In the genomic region with DNA sequence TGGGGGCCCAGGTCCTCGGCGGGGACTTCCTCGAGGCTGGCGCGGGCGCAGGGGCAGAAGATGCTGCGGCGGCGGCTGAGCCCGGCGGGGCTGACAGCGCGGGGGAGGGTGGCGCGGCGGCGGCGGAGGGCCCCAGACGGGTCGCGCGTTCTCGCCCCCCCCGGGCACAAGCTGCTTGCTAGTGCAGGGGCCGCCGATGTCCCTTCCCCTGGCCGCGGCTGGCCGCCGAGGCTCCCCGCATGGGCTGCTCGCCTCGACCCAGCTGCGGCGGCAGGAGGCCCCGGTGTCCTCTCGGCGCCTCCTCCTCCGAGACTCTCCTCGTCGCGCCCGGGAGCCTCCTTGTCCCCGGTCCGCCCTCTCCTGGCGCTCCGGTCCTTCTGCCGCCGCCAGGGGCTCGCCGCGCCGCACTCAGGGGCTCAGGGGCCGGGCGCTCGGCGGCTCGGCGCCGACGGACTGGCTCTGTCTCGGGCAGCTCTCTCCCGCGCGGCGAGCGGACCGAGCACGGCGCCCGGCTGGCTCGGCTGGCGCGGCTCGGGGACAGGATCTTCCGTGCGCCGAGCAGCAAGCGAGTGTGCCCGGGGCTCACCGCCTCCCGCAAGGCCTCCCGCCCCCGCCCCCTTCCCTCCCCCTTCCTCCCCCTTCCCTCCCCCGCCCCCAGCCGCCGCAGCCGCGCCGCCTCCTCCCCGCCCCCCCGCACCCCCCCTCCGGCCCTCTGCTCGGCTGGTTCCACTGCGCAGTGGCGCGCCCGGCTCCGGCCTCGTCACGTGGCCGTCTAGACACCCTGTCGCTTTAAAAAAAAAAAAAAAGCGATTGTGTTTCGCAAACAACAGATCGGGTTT, we compare ENCODE assay signal across 1 cellular context.
TF ChIP-seq lines count a peak whose summit lies in the region.

No MANE protein-coding gene starts in this region.

TF ChIP-seq in K562, 482 proteins besides CTCF, POLR2A, EP300 and RAD21 (continued from another document):
- TF ChIP-seq HNRNPL (IDR thresholded peaks at IDR 0.05; ENCODE audit: low read depth, low read length) (0 out of 2 replicates have a peak, but pooled peaks have one; percentile 52), NCOA1 (IDR thresholded peaks at IDR 0.05; ENCODE audit: low read depth) (no peak), MYC (IDR thresholded peaks at IDR 0.05; ENCODE audit: low read depth, low read length) (0 out of 2 replicates have a peak, but pooled peaks have one; percentile 24), MYC (CRISPR knock-in tag; IDR thresholded peaks at IDR 0.05; ENCODE audit: borderline replicate concordance, low read depth) (no peak), RAD51 (IDR thresholded peaks at IDR 0.05; ENCODE audit: borderline replicate concordance, low read depth) (peak; percentile 44; the same call in 1 of the 2 replicates), PHB2 (IDR thresholded peaks at IDR 0.05; ENCODE audit: low read depth) (no peak), NONO (IDR thresholded peaks at IDR 0.05; ENCODE audit: low read depth in 2 of 2, low read length in 1 of 2) (peak; percentile 54 to 61; a peak in 2 of 4 replicates), FOXP1 (CRISPR knock-in tag; IDR thresholded peaks at IDR 0.05) (0 out of 2 replicates have a peak, but pooled peaks have one; percentile 43), CHD1 (IDR thresholded peaks at IDR 0.05; ENCODE audit: low read length) (peak; percentile 77), HMGN3 (IDR thresholded peaks at IDR 0.05; ENCODE audit: borderline replicate concordance, extremely low read depth, insufficient read length, low read depth, low read length) (peak; percentile 23), CXXC5 (CRISPR knock-in tag; IDR thresholded peaks at IDR 0.05) (peak; percentile 63), PHF8 (IDR thresholded peaks at IDR 0.05; ENCODE audit: borderline replicate concordance, low read length) (peak; percentile 28; the same call in 1 of the 2 replicates), MAFF (IDR thresholded peaks at IDR 0.05; ENCODE audit: low read length) (no peak), ZNF75A (CRISPR knock-in tag; IDR thresholded peaks at IDR 0.05) (no peak), FIP1L1 (IDR thresholded peaks at IDR 0.05; ENCODE audit: low read depth, low read length, poor library complexity, severe bottlenecking) (peak; percentile 60)
- TF ChIP-seq, protein P1, sequence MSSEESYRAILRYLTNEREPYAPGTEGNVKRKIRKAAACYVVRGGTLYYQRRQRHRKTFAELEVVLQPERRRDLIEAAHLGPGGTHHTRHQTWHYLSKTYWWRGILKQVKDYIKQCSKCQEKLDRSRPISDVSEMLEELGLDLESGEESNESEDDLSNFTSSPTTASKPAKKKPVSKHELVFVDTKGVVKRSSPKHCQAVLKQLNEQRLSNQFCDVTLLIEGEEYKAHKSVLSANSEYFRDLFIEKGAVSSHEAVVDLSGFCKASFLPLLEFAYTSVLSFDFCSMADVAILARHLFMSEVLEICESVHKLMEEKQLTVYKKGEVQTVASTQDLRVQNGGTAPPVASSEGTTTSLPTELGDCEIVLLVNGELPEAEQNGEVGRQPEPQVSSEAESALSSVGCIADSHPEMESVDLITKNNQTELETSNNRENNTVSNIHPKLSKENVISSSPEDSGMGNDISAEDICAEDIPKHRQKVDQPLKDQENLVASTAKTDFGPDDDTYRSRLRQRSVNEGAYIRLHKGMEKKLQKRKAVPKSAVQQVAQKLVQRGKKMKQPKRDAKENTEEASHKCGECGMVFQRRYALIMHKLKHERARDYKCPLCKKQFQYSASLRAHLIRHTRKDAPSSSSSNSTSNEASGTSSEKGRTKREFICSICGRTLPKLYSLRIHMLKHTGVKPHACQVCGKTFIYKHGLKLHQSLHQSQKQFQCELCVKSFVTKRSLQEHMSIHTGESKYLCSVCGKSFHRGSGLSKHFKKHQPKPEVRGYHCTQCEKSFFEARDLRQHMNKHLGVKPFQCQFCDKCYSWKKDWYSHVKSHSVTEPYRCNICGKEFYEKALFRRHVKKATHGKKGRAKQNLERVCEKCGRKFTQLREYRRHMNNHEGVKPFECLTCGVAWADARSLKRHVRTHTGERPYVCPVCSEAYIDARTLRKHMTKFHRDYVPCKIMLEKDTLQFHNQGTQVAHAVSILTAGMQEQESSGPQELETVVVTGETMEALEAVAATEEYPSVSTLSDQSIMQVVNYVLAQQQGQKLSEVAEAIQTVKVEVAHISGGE (CRISPR knock-in tag; IDR thresholded peaks at IDR 0.05), result peak in 1 of 3 experiments; percentile 41; a peak in 1 of 6 replicates
- TF ChIP-seq, protein P2, sequence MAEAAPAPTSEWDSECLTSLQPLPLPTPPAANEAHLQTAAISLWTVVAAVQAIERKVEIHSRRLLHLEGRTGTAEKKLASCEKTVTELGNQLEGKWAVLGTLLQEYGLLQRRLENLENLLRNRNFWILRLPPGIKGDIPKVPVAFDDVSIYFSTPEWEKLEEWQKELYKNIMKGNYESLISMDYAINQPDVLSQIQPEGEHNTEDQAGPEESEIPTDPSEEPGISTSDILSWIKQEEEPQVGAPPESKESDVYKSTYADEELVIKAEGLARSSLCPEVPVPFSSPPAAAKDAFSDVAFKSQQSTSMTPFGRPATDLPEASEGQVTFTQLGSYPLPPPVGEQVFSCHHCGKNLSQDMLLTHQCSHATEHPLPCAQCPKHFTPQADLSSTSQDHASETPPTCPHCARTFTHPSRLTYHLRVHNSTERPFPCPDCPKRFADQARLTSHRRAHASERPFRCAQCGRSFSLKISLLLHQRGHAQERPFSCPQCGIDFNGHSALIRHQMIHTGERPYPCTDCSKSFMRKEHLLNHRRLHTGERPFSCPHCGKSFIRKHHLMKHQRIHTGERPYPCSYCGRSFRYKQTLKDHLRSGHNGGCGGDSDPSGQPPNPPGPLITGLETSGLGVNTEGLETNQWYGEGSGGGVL (CRISPR knock-in tag; IDR thresholded peaks at IDR 0.05), result no peak
- TF ChIP-seq, protein P3, sequence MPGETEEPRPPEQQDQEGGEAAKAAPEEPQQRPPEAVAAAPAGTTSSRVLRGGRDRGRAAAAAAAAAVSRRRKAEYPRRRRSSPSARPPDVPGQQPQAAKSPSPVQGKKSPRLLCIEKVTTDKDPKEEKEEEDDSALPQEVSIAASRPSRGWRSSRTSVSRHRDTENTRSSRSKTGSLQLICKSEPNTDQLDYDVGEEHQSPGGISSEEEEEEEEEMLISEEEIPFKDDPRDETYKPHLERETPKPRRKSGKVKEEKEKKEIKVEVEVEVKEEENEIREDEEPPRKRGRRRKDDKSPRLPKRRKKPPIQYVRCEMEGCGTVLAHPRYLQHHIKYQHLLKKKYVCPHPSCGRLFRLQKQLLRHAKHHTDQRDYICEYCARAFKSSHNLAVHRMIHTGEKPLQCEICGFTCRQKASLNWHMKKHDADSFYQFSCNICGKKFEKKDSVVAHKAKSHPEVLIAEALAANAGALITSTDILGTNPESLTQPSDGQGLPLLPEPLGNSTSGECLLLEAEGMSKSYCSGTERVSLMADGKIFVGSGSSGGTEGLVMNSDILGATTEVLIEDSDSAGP (CRISPR knock-in tag; IDR thresholded peaks at IDR 0.05), result peak; percentile 78
